ENCODE assay signal across 24 cellular contexts in the genomic region with DNA sequence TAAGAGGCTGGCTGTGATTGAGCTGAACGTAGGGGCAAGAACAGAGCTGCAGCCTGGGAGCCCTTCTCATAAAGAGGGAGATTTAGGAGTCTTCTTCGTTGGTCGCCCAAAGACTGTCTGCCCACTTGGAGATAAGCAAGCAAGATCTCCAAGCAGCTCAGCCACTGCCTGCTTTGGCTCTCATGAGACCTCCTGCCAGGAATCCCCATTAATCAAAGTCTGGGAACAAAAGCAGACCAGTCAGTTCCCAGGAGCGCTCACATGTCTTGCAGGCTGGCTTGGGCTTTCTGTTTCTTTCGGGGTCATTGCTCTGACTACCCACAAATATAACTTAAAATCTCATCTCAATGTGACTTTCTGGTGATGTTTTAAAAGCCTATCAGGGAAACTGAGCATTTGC. TPM values are rescaled to one million over a fixed set of nuclear protein-coding genes. Genes with fewer than 3 reads are reported as not detected.
DNase-seq lines count a peak whose midpoint lies in the region; ATAC-seq and TF ChIP-seq lines count a peak whose summit lies in the region.
"Had no signal": no experiment of that assay in that cellular context is flagged by ENCODE, and none has a peak within 500 bp of the region (broad histone marks: within the 10 kb centered on the region; RNA-seq: fewer than 3 reads in every experiment).

No MANE protein-coding gene starts in this region.

- H3K27me3 ChIP-seq in endodermal cell (ENCODE audit: control insufficient read depth, insufficient read depth, low read length, poor library complexity, severe bottlenecking): no peaks in the 10 kb centered on the region
- no peaks in the 10 kb centered on the region for H3K27me3 ChIP-seq in smooth muscle cell (ENCODE audit: low read depth)
- peaks cover 11 to 13% of the 10 kb centered on the region in 2 experiments for H3K27me3 ChIP-seq in mesenchymal stem cell (ENCODE audit: control insufficient read depth in 1 of 2, insufficient read depth in 1 of 2, low read length in 2 of 2)
- H3K27me3 ChIP-seq: ovary had no signal

- no peak overlapping the region for H2BK5ac ChIP-seq in mesenchymal stem cell (ENCODE audit: low read depth, low read length, poor library complexity, severe bottlenecking)

- TF ChIP-seq CTCF in endodermal cell (conservative IDR thresholded peaks at IDR 0.05) (no peak), smooth muscle cell (IDR thresholded peaks at IDR 0.05; ENCODE audit: borderline replicate concordance, insufficient read depth, poor library complexity, severe bottlenecking) (no peak)

- H3K4me1 Mint-ChIP-seq in endodermal cell: peaks cover 26% of the 10 kb centered on the region

- ATAC-seq in HG03520 (IDR thresholded peaks at IDR 0.05; ENCODE audit: unreplicated experiment): no peak
- ATAC-seq: activated naive CD4-positive, alpha-beta T cell treated with anti-CD3 and anti-CD28 coated beads, Interleukin-2, amount 50 U/mL, for 72 hours; activated T-cell treated with anti-CD3 and anti-CD28 coated beads, Interleukin-2, amount 50 U/mL, for 4 hours; mucosa of descending colon; stimulated activated memory B cell treated with anti-CD40 and anti-IgM and Interleukin-4, amounts not matched to agents 10 μg/mL and 1 μg/mL and 100 μg/mL, for 72 hours had no signal

- H3K36me3 ChIP-seq in endodermal cell (ENCODE audit: control insufficient read depth, insufficient read depth, low read length): no peaks in the 10 kb centered on the region
- no peaks in the 10 kb centered on the region for H3K36me3 ChIP-seq in smooth muscle cell (ENCODE audit: low read depth)
- H3K36me3 ChIP-seq in mesenchymal stem cell (ENCODE audit: control insufficient read depth in 1 of 2, insufficient read depth in 2 of 2, low read depth in 1 of 2, low read length in 2 of 2): no peaks in the 10 kb centered on the region
- H3K36me3 ChIP-seq: ovary, transverse colon had no signal

- peak overlapping the region; percentile 47 for H2AFZ ChIP-seq in smooth muscle cell (ENCODE audit: low read depth)
- H2AFZ ChIP-seq in mesenchymal stem cell (ENCODE audit: low read depth, low read length): no peak overlapping the region

- H3K4me3 Mint-ChIP-seq in endodermal cell: no peak overlapping the region
- H3K4me3 Mint-ChIP-seq: activated CD4-positive, alpha-beta memory T cell treated with anti-CD3 and anti-CD28 coated beads, Interleukin-2, amount 10 ng/mL, durations not matched to agents 7 days and 5 days; activated T-cell treated with anti-CD3 and anti-CD28 coated beads, Interleukin-2, amount 50 U/mL, for 4 hours; CD14-positive monocyte; stimulated activated memory B cell treated with anti-CD40 and anti-IgM and Interleukin-4, amounts not matched to agents 10 μg/mL and 1 μg/mL and 100 μg/mL, for 72 hours had no signal

- H3K27ac Mint-ChIP-seq in endodermal cell: no peak overlapping the region
- H3K27ac Mint-ChIP-seq: activated CD4-positive, alpha-beta memory T cell treated with anti-CD3 and anti-CD28 coated beads, Interleukin-2, amount 10 ng/mL, durations not matched to agents 7 days and 5 days; activated naive CD4-positive, alpha-beta T cell treated with anti-CD3 and anti-CD28 coated beads, Interleukin-2, amount 50 U/mL, for 72 hours; stimulated activated memory B cell treated with anti-CD40 and anti-IgM and Interleukin-4, amounts not matched to agents 10 μg/mL and 1 μg/mL and 100 μg/mL, for 72 hours had no signal

- no peak overlapping the region for H2AK5ac ChIP-seq in mesenchymal stem cell (ENCODE audit: low read length, severe bottlenecking)

- H3K14ac ChIP-seq in mesenchymal stem cell (ENCODE audit: low read length in 2 of 2): no peak overlapping the region

- peaks cover 3% of the 10 kb centered on the region for H3K79me2 ChIP-seq in smooth muscle cell (ENCODE audit: low read depth)

- H3K4ac ChIP-seq in mesenchymal stem cell (ENCODE audit: low read depth in 1 of 2, low read length in 2 of 2): no peak overlapping the region

- peaks cover 4% of the 10 kb centered on the region for H3F3A ChIP-seq in smooth muscle cell (ENCODE audit: low read depth)

- DNase-seq in NCI-H345 (lab: John Stamatoyannopoulos, UW) (peak; percentile 37), NCI-H345 treated with DMSO at 0.1 percent for 48 hours (lab: John Stamatoyannopoulos, UW; ENCODE audit: unreplicated experiment) (no peak), NCI-H446 treated with DMSO at 0.1 percent for 48 hours (lab: John Stamatoyannopoulos, UW) (peak; percentile 54), endodermal cell (peak; percentile 76), smooth muscle cell (lab: John Stamatoyannopoulos, UW; ENCODE audit: unreplicated experiment) (no peak), SW480 (ENCODE audit: low spot score) (no peak), mesenchymal stem cell (no peak)
- DNase-seq: activated CD4-positive, alpha-beta memory T cell treated with anti-CD3 and anti-CD28 coated beads, Interleukin-2, amount 10 ng/mL, durations not matched to agents 7 days and 5 days; activated T-cell treated with anti-CD3 and anti-CD28 coated beads, Interleukin-2, amount 50 U/mL, for 4 hours; DND-41; effector memory CD4-positive, alpha-beta T cell; hypothalamus; mucosa of descending colon; NCI-H1105 treated with DMSO at 0.1 percent for 48 hours; NCI-H526; ovary; SW 1271; transverse colon had no signal

- no peak overlapping the region for H3K23ac ChIP-seq in mesenchymal stem cell (ENCODE audit: low read length in 2 of 2)

- WGBS in endodermal cell (ENCODE audit: insufficient coverage in 1 of 2, insufficient read length in 1 of 2), 2 experiments: 40 to 69% methylated on average over 5 of the region's 5 CpGs
- 19% methylated on average over 5 of the region's 5 CpGs for WGBS in smooth muscle cell (ENCODE audit: low lambda C conversion rate)
- WGBS in mesenchymal stem cell: 13% methylated on average over 3 of the region's 5 CpGs

- H3K36me3 Mint-ChIP-seq in endodermal cell (ENCODE audit: low read depth): no peaks in the 10 kb centered on the region
- H3K36me3 Mint-ChIP-seq: activated naive CD4-positive, alpha-beta T cell treated with anti-CD3 and anti-CD28 coated beads, Interleukin-2, amount 50 U/mL, for 72 hours; CD14-positive monocyte; stimulated activated memory B cell treated with anti-CD40 and anti-IgM and Interleukin-4, amounts not matched to agents 10 μg/mL and 1 μg/mL and 100 μg/mL, for 72 hours had no signal

- no peak overlapping the region for H2BK120ac ChIP-seq in mesenchymal stem cell (ENCODE audit: low read depth, low read length)

- no peak overlapping the region for H2BK12ac ChIP-seq in mesenchymal stem cell (ENCODE audit: low read length in 2 of 2)

- H3K4me1 ChIP-seq in endodermal cell (ENCODE audit: control insufficient read depth, insufficient read depth, low read length) (peaks cover 6% of the 10 kb centered on the region), smooth muscle cell (ENCODE audit: low read depth) (peaks cover 13% of the 10 kb centered on the region), mesenchymal stem cell (ENCODE audit: control insufficient read depth, insufficient read depth, low read depth, low read length) (peaks cover 10% of the 10 kb centered on the region)

- H4K91ac ChIP-seq in mesenchymal stem cell (ENCODE audit: low read length): no peak overlapping the region

- no peak overlapping the region for H4K8ac ChIP-seq in mesenchymal stem cell (ENCODE audit: low read length)

- H3K9me3 Mint-ChIP-seq in endodermal cell: no peaks in the 10 kb centered on the region
- H3K9me3 Mint-ChIP-seq: activated CD4-positive, alpha-beta memory T cell treated with anti-CD3 and anti-CD28 coated beads, Interleukin-2, amount 10 ng/mL, durations not matched to agents 7 days and 5 days; activated naive CD4-positive, alpha-beta T cell treated with anti-CD3 and anti-CD28 coated beads, Interleukin-2, amount 50 U/mL, for 72 hours; activated T-cell treated with anti-CD3 and anti-CD28 coated beads, Interleukin-2, amount 50 U/mL, for 4 hours; stimulated activated memory B cell treated with anti-CD40 and anti-IgM and Interleukin-4, amounts not matched to agents 10 μg/mL and 1 μg/mL and 100 μg/mL, for 72 hours had no signal

- no peaks in the 10 kb centered on the region for H3K79me1 ChIP-seq in mesenchymal stem cell (replicated peaks; ENCODE audit: low read length, poor library complexity, severe bottlenecking)

- H3K9ac ChIP-seq in endodermal cell (ENCODE audit: extremely low read depth, low read length, poor library complexity, severe bottlenecking) (no peak overlapping the region), smooth muscle cell (ENCODE audit: low read depth) (no peak overlapping the region), mesenchymal stem cell (ENCODE audit: low read length) (no peak overlapping the region)
- H3K9ac ChIP-seq: KMS-11 had no signal

- H3K27ac ChIP-seq in endodermal cell (ENCODE audit: low read depth, low read length): peak overlapping the region; percentile 87
- no peak overlapping the region for H3K27ac ChIP-seq in smooth muscle cell (ENCODE audit: low read depth)
- H3K27ac ChIP-seq in mesenchymal stem cell (ENCODE audit: low read length, poor library complexity, severe bottlenecking): no peak overlapping the region
- H3K27ac ChIP-seq: KMS-11, ovary, transverse colon, VCaP had no signal

- no peak overlapping the region for H3K4me2 ChIP-seq in smooth muscle cell
- no peak overlapping the region for H3K4me2 ChIP-seq in mesenchymal stem cell (ENCODE audit: low read length, poor library complexity, severe bottlenecking)
- H3K4me2 ChIP-seq: KMS-11 had no signal

- H3K9me3 ChIP-seq in endodermal cell (ENCODE audit: control insufficient read depth, low read length): no peaks in the 10 kb centered on the region
- H3K9me3 ChIP-seq in smooth muscle cell (replicated peaks; ENCODE audit: low read depth): no peaks in the 10 kb centered on the region
- no peaks in the 10 kb centered on the region for H3K9me3 ChIP-seq in mesenchymal stem cell (ENCODE audit: control insufficient read depth, low read length)
- H3K9me3 ChIP-seq: mucosa of descending colon, ovary, transverse colon had no signal

- H2BK15ac ChIP-seq in mesenchymal stem cell (ENCODE audit: low read depth, poor library complexity, severe bottlenecking): no peak overlapping the region

- H3K27me3 Mint-ChIP-seq in endodermal cell (ENCODE audit: insufficient read depth): peaks cover 42% of the 10 kb centered on the region
- H3K27me3 Mint-ChIP-seq: stimulated activated memory B cell treated with anti-CD40 and anti-IgM and Interleukin-4, amounts not matched to agents 10 μg/mL and 1 μg/mL and 100 μg/mL, for 72 hours had no signal

- no peak overlapping the region for H3K18ac ChIP-seq in mesenchymal stem cell (ENCODE audit: low read depth in 1 of 2, low read length in 2 of 2)

- H4K20me1 ChIP-seq in smooth muscle cell (ENCODE audit: low read depth): no peaks in the 10 kb centered on the region

- H3K4me3 ChIP-seq in endodermal cell (ENCODE audit: low read length) (peak overlapping the region; percentile 17), smooth muscle cell (no peak overlapping the region), mesenchymal stem cell (ENCODE audit: insufficient read depth in 1 of 2, low read depth in 1 of 2, low read length in 2 of 2) (no peak overlapping the region)
- H3K4me3 ChIP-seq: mucosa of descending colon, ovary, transverse colon had no signal

RNA-seq across cellular contexts. Expression of a gene that starts 2.4 kb away (rescaled TPM):
- total RNA-seq in endodermal cell (100 to 1,000 TPM in 1 of 2 donors, 10 to 100 TPM in 1; 88.7 to 110 TPM), smooth muscle cell (10.7 and 24.2 TPM in 2 replicates)
- 31.9 TPM for polyA plus RNA-seq in endodermal cell (2013, experiment 1 of 2)
- polyA plus RNA-seq in endodermal cell (2013, experiment 2 of 2): 33.9 TPM
- 5.2 and 9.0 TPM in 2 replicates for polyA plus RNA-seq in smooth muscle cell
- 1.5 TPM for polyA plus RNA-seq in mesenchymal stem cell (2013, experiment 1 of 2)
- 1.5 TPM for polyA plus RNA-seq in mesenchymal stem cell (2013, experiment 2 of 2)

RNA-seq across cellular contexts. Expression of a gene that starts 18.5 kb away (rescaled TPM):
- total RNA-seq in endodermal cell: 1 to 10 TPM in 1 of 2 donors, under 1 TPM in 1; 0.95 to 2.0 TPM
- polyA plus RNA-seq in endodermal cell (2013, experiment 1 of 2): 20.5 TPM
- 18.0 TPM for polyA plus RNA-seq in endodermal cell (2013, experiment 2 of 2)
- total RNA-seq in smooth muscle cell: 2.7 and 3.5 TPM in 2 replicates
- 1.2 and 1.9 TPM in 2 replicates for polyA plus RNA-seq in smooth muscle cell
- polyA plus RNA-seq in mesenchymal stem cell (2013, experiment 1 of 2): 2.8 TPM
- polyA plus RNA-seq in mesenchymal stem cell (2013, experiment 2 of 2): 3.2 TPM

Comparison
In these comparisons a context has a peak if more than half of its experiments do, and no peak if none do; other contexts are left out.
1. DNase-seq: peak in NCI-H345 (single experiment), NCI-H446 treated with DMSO at 0.1 percent for 48 hours (single experiment) and endodermal cell (single experiment); none in NCI-H345 treated with DMSO at 0.1 percent for 48 hours (single experiment), smooth muscle cell (single experiment), SW480 (single experiment) and mesenchymal stem cell (single experiment).